Comparison of ENCODE assay signal across 18 cellular contexts in the genomic region with DNA sequence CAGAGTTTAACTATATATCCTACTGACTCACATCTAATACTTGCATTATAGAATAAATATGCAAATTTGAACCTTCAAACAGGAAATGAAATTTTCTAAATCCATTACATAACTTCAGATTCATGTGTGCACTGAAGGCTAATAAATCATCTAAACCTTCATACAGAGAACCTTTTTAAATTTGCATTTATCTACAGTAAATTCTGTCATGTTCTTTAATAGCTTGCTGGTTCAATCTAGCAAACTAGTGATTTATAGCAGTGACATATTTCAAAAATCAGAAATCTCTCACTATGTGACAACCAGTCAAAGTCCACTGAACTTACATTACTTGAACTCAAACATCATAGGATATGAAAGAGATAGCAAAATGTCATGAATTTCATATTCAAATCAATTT.
DNase-seq lines count a peak whose midpoint lies in the region; ATAC-seq, FAIRE-seq and TF ChIP-seq lines count a peak whose summit lies in the region.
"Had no signal": no experiment of that assay in that cellular context is flagged by ENCODE, and none has a peak within 500 bp of the region (broad histone marks: within the 10 kb centered on the region; RNA-seq: fewer than 3 reads in every experiment).

No MANE protein-coding gene starts in this region.

- peaks cover 0 to 11% (median 0%) of the 10 kb centered on the region in 4 donors for H3K4me1 ChIP-seq in liver (ENCODE audit: control insufficient read depth in 4 of 4, insufficient read depth in 4 of 4, low read length in 3 of 4)
- H3K4me1 ChIP-seq in HepG2 (ENCODE audit: insufficient read depth, low read length) = peaks cover 16% of the 10 kb centered on the region
- peaks cover 19% of the 10 kb centered on the region for H3K4me1 ChIP-seq in GM12878 (ENCODE audit: control insufficient read depth, insufficient read depth, low read length)
- H3K4me1 ChIP-seq: Peyer's patch had no signal

- H3K36me3 ChIP-seq in liver (ENCODE audit: control insufficient read depth in 4 of 4, insufficient read depth in 3 of 4, low read depth in 1 of 4, low read length in 3 of 4) (no peaks in the 10 kb centered on the region), HepG2 (replicated peaks in 1 of 2; ENCODE audit: control insufficient read depth in 1 of 2, insufficient read depth in 2 of 2, low read length in 2 of 2) (no peaks in the 10 kb centered on the region), GM12878 (ENCODE audit: control insufficient read depth in 2 of 2, insufficient read depth in 2 of 2, low read length in 1 of 2) (no peaks in the 10 kb centered on the region)
- H3K36me3 ChIP-seq: Peyer's patch had no signal

- H3K27me3 ChIP-seq in liver (ENCODE audit: control insufficient read depth in 4 of 4, insufficient read depth in 4 of 4, low read length in 3 of 4) (no peaks in the 10 kb centered on the region), HepG2 (ENCODE audit: control insufficient read depth in 1 of 2, insufficient read depth in 2 of 2, low read length in 2 of 2) (no peaks in the 10 kb centered on the region; a peak in 1 of 5 replicates), GM12878 (replicated peaks in 1 of 2; ENCODE audit: control insufficient read depth in 2 of 2, insufficient read depth in 2 of 2, low read length in 1 of 2) (no peaks in the 10 kb centered on the region)
- H3K27me3 ChIP-seq: Peyer's patch had no signal

- H3K9me3 ChIP-seq in liver (ENCODE audit: control insufficient read depth in 4 of 4, low read length in 3 of 4) = no peaks in the 10 kb centered on the region
- H3K9me3 ChIP-seq in HepG2 (ENCODE audit: low read length) = no peaks in the 10 kb centered on the region
- H3K9me3 ChIP-seq in GM12878 (replicated peaks; ENCODE audit: control insufficient read depth, insufficient read depth, low read length) = no peaks in the 10 kb centered on the region; the same call in 1 of the 3 replicates
- H3K9me3 ChIP-seq: Peyer's patch had no signal

- H2AFZ ChIP-seq in HepG2 (ENCODE audit: low read length) = no peak overlapping the region
- H2AFZ ChIP-seq in GM12878 (ENCODE audit: control insufficient read depth, low read depth, low read length) = no peak overlapping the region

- intact Hi-C loops in HepG2 (cut with micrococcal nuclease; ENCODE audit: unreplicated experiment) = no loop called here
- intact Hi-C loops in GM12878 (cut with micrococcal nuclease; ENCODE audit: unreplicated experiment) = no loop called here

- H4K20me1 ChIP-seq in HepG2 (ENCODE audit: insufficient read depth, low read length) = no peaks in the 10 kb centered on the region
- H4K20me1 ChIP-seq in GM12878 (ENCODE audit: control insufficient read depth, insufficient read depth) = no peaks in the 10 kb centered on the region

- no peak for ATAC-seq in HepG2
- peak; percentile 41 for ATAC-seq in HG02973 (IDR thresholded peaks at IDR 0.05; ENCODE audit: unreplicated experiment)
- peak; percentile 65 for ATAC-seq in GM12878

- DNase-seq in HepG2 (ENCODE audit: low spot score) (no peak), GM12878 (ENCODE audit: low read depth, low spot score) (no peak), ureter (ENCODE audit: low spot score) (no peak), GM19240 (ENCODE audit: insufficient read length, low spot score) (no peak), HUDEP-2 (lab: John Stamatoyannopoulos, UW; ENCODE audit: unreplicated experiment in 76 of 76) (no peak), GF-D8 (lab: John Stamatoyannopoulos, UW) (no peak)
- DNase-seq: CD4-positive, CD25-positive, alpha-beta regulatory T cell; DMS 273 treated with DMSO at 0.1 percent for 48 hours; DMS79 treated with DMSO at 0.1 percent for 48 hours; H7; HFFc6; IMR-90; NCI-H1417 treated with DMSO at 0.1 percent for 48 hours; NCI-H187 treated with DMSO at 0.1 percent for 48 hours; Peyer's patch; T-helper 1 cell had no signal

- TF ChIP-seq POLR2A in HepG2 (IDR thresholded peaks at IDR 0.05; ENCODE audit: insufficient read depth in 1 of 2, low read depth in 2 of 2, low read length in 2 of 2) (no peak), GM12878 (IDR thresholded peaks at IDR 0.05; ENCODE audit: low read depth, low read length) (no peak)

- TF ChIP-seq CTCF in liver (IDR thresholded peaks at IDR 0.05; ENCODE audit: low read depth, low read length, missing input control) (no peak), HepG2 (CRISPR knock-in tag; IDR thresholded peaks at IDR 0.05) (no peak), GM12878 (IDR thresholded peaks at IDR 0.05 in 2 of 3, conservative IDR thresholded peaks at IDR 0.05 in 1 of 3; ENCODE audit: control insufficient read depth in 2 of 3, extremely low read depth in 1 of 3, insufficient read depth in 1 of 3, low read depth in 3 of 3, low read length in 3 of 3) (no peak)

- POLR2A ChIA-PET in HepG2 (lab: Yijun Ruan, JAX) = no interaction called here
- POLR2A ChIA-PET in GM12878 (lab: Charles Lee) = interaction anchor here (0.6 kb wide), 1 partner anchor 800 kb away, joined by 3 read pairs; no protein-coding TSS in a partner anchor

- FAIRE-seq in HepG2 (lab: Jason Lieb, UNC) (no peak), GM12878 (lab: Jason Lieb, UNC) (no peak)

- H3K27ac ChIP-seq in liver (ENCODE audit: low read depth in 1 of 2, low read length in 2 of 2) (no peak overlapping the region), HepG2 (ENCODE audit: extremely low read length, insufficient read depth, low read length) (no peak overlapping the region), GM12878 (ENCODE audit: control insufficient read depth, insufficient read depth) (no peak overlapping the region; the same call in 1 of the 2 replicates)
- H3K27ac ChIP-seq: Peyer's patch had no signal

- in situ Hi-C loops in HepG2 (cut with HindIII; ENCODE audit: extremely low pct_ligation_motif_present, low pct_unique_long_range_greater_than_20kb) (no loop called here), GM12878 (cut with MboI) (no loop called here)

- H3K9ac ChIP-seq in liver (ENCODE audit: low read depth in 1 of 2, low read length in 2 of 2) (no peak overlapping the region), HepG2 (ENCODE audit: insufficient read depth, low read depth, low read length) (no peak overlapping the region), GM12878 (ENCODE audit: control insufficient read depth, insufficient read depth, low read length) (no peak overlapping the region)

- RAD21 ChIA-PET in GM12878 (lab: Charles Lee; ENCODE audit: unreplicated experiment) = interaction anchor here (0.5 to 1.8 kb wide), 3 partner anchors 12 to 82 kb away, joined by 3 to 8 read pairs (median 3); no protein-coding TSS in a partner anchor

- TF ChIP-seq EP300 in HepG2 (IDR thresholded peaks at IDR 0.05; ENCODE audit: low read depth in 2 of 2, low read length in 2 of 2) = no peak
- TF ChIP-seq EP300 in HepG2 (CRISPR knock-in tag; IDR thresholded peaks at IDR 0.05; ENCODE audit: borderline replicate concordance) = no peak
- no peak for TF ChIP-seq EP300 in GM12878 (IDR thresholded peaks at IDR 0.05; ENCODE audit: borderline replicate concordance in 1 of 2, control insufficient read depth in 1 of 2, low read depth in 2 of 2, low read length in 2 of 2)

- H3K4me2 ChIP-seq in HepG2 (ENCODE audit: low read depth, low read length) = no peak overlapping the region
- H3K4me2 ChIP-seq in GM12878 (ENCODE audit: control insufficient read depth, insufficient read depth) = no peak overlapping the region

- CTCF ChIA-PET in HepG2 (lab: Yijun Ruan, JAX; ENCODE audit: low intra/inter-chr PET ratio, low total read pairs) = no interaction called here
- CTCF ChIA-PET in GM12878 (lab: Yijun Ruan, JAX) = interaction anchor here (1.0 to 2.4 kb wide), 2 partner anchors 10 to 12 kb away, joined by 3 to 33 read pairs; no protein-coding TSS in a partner anchor

- SMC1A ChIA-PET in GM12878 (lab: Charles Lee; ENCODE audit: uncharacterized antibody, unreplicated experiment) = interaction anchor here (0.6 to 4.7 kb wide), 5 partner anchors 11 to 63 kb away, joined by 4 to 30 read pairs (median 6); no protein-coding TSS in a partner anchor

- peaks cover 17% of the 10 kb centered on the region for H3K79me2 ChIP-seq in HepG2 (ENCODE audit: insufficient read depth, low read length)
- H3K79me2 ChIP-seq in GM12878 (ENCODE audit: control insufficient read depth, insufficient read depth, low read length) = peaks cover 25% of the 10 kb centered on the region

- no TSS peak for BruUV-seq in HepG2 (replicated peaks; lab: Mats Ljungman, UMichigan)
- BruUV-seq in GM12878 (replicated peaks; lab: Mats Ljungman, UMichigan) = no TSS peak

- TF ChIP-seq RAD21 in liver (IDR thresholded peaks at IDR 0.05) (no peak), HepG2 (CRISPR knock-in tag; IDR thresholded peaks at IDR 0.05) (no peak), GM12878 (IDR thresholded peaks at IDR 0.05; ENCODE audit: insufficient read depth, low read depth, low read length) (no peak)

- H3K4me3 ChIP-seq in liver (ENCODE audit: low read depth in 1 of 3, low read length in 3 of 3) (no peak overlapping the region), HepG2 (replicated peaks in 1 of 3; ENCODE audit: insufficient read depth in 1 of 3, low read depth in 2 of 3, low read length in 3 of 3) (no peak overlapping the region), GM12878 (no peak overlapping the region)
- H3K4me3 ChIP-seq: Peyer's patch had no signal

TF ChIP-seq in liver, 16 proteins besides CTCF, POLR2A, EP300 and RAD21:
- TF ChIP-seq HNF4G (IDR thresholded peaks at IDR 0.05) (no peak), HNF4A (conservative IDR thresholded peaks at IDR 0.05) (peak; percentile 4 to 31)

TF ChIP-seq in HepG2, 621 proteins besides CTCF, POLR2A, EP300 and RAD21:
- no peak for TF ChIP-seq ZNF335 (CRISPR knock-in tag; IDR thresholded peaks at IDR 0.05)
- TF ChIP-seq ZNF180 (CRISPR knock-in tag; IDR thresholded peaks at IDR 0.05; ENCODE audit: borderline replicate concordance, low read depth) = no peak
- no peak for TF ChIP-seq ZNF143 (CRISPR knock-in tag; IDR thresholded peaks at IDR 0.05)
- no peak for TF ChIP-seq SMARCC2 (IDR thresholded peaks at IDR 0.05)
- no peak for TF ChIP-seq LCORL (IDR thresholded peaks at IDR 0.05)
- TF ChIP-seq LCORL (CRISPR knock-in tag; IDR thresholded peaks at IDR 0.05) = no peak
- TF ChIP-seq RELA (CRISPR knock-in tag; IDR thresholded peaks at IDR 0.05) = no peak
- no peak for TF ChIP-seq ZNF205 (CRISPR knock-in tag; IDR thresholded peaks at IDR 0.05)

TF ChIP-seq in GM12878, 131 proteins besides CTCF, POLR2A, EP300 and RAD21 (continues in another document):
- TF ChIP-seq NFIC (IDR thresholded peaks at IDR 0.05; ENCODE audit: low read depth, low read length) = 0 out of 2 replicates have a peak, but pooled peaks have one; percentile 12
- no peak for TF ChIP-seq SMAD1 (IDR thresholded peaks at IDR 0.05; ENCODE audit: low read depth, partially characterized antibody)
- TF ChIP-seq, protein P1, sequence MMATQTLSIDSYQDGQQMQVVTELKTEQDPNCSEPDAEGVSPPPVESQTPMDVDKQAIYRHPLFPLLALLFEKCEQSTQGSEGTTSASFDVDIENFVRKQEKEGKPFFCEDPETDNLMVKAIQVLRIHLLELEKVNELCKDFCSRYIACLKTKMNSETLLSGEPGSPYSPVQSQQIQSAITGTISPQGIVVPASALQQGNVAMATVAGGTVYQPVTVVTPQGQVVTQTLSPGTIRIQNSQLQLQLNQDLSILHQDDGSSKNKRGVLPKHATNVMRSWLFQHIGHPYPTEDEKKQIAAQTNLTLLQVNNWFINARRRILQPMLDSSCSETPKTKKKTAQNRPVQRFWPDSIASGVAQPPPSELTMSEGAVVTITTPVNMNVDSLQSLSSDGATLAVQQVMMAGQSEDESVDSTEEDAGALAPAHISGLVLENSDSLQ (IDR thresholded peaks at IDR 0.05) = peak; percentile 68; the same call in 1 of the 2 replicates
- TF ChIP-seq JUNB (IDR thresholded peaks at IDR 0.05) = 0 out of 2 replicates have a peak, but pooled peaks have one; percentile 23
